ENCODE assay signal across 17 cellular contexts in genomic region chr13:21420706-21421105, GRCh38. TPM values are rescaled to one million over a fixed set of nuclear protein-coding genes. Genes with fewer than 3 reads are reported as not detected.
DNase-seq lines count a peak whose midpoint lies in the region; ATAC-seq and TF ChIP-seq lines count a peak whose summit lies in the region.
"Had no signal": no experiment of that assay in that cellular context is flagged by ENCODE, and none has a peak within 500 bp of the region (broad histone marks: within the 10 kb centered on the region; RNA-seq: fewer than 3 reads in every experiment).

No MANE protein-coding gene starts in this region.

- no peak overlapping the region for H3K4me3 Mint-ChIP-seq in endothelial cell (ENCODE audit: unreplicated experiment)
- H3K4me3 Mint-ChIP-seq: CD4-positive, alpha-beta memory T cell; neural crest cell had no signal

- H3K27ac Mint-ChIP-seq in endothelial cell (ENCODE audit: unreplicated experiment) = no peak overlapping the region

- H3K36me3 Mint-ChIP-seq in endothelial cell (ENCODE audit: low read depth, unreplicated experiment) = no peaks in the 10 kb centered on the region

- peak; percentile 91 for ATAC-seq in SK-N-SH treated with all-trans-retinoic acid at 6 μM for 48 hours
- peak; percentile 56 for ATAC-seq in esophagus mucosa
- no peak for ATAC-seq in left cardiac atrium
- ATAC-seq in HG02870 (IDR thresholded peaks at IDR 0.05; ENCODE audit: unreplicated experiment) = no peak
- ATAC-seq: right lobe of liver, upper lobe of right lung had no signal

- intact Hi-C loops in left cardiac atrium (cut with DNase I) = no loop called here

- DNase-seq in DMS53 (lab: John Stamatoyannopoulos, UW) = peak; percentile 45
- DNase-seq in DMS53 treated with DMSO at 0.1 percent for 48 hours (lab: John Stamatoyannopoulos, UW; ENCODE audit: unreplicated experiment) = no peak
- peak; percentile 67 for DNase-seq in renal cortical epithelial cell (ENCODE audit: low read depth)
- no peak for DNase-seq in left cardiac atrium
- no peak for DNase-seq in endothelial cell (ENCODE audit: low spot score)
- DNase-seq: activated CD8-positive, alpha-beta memory T cell treated with anti-CD3 and anti-CD28 coated beads for 24 hours; activated naive CD4-positive, alpha-beta T cell; CD4-positive, alpha-beta memory T cell; central memory CD4-positive, alpha-beta T cell; NCI-H1048; right lobe of liver; stimulated activated CD4-positive, alpha-beta T cell treated with anti-CD3 and anti-CD28 coated beads, Interleukin-2, amount 100 ng/mL, for 48 hours; upper lobe of right lung had no signal

- no peak for TF ChIP-seq CTCF in endothelial cell (IDR thresholded peaks at IDR 0.05; ENCODE audit: unreplicated experiment)

- H3K9me3 Mint-ChIP-seq in endothelial cell (ENCODE audit: unreplicated experiment) = no peaks in the 10 kb centered on the region
- H3K9me3 Mint-ChIP-seq: CD4-positive, alpha-beta memory T cell; neural crest cell had no signal

- no peaks in the 10 kb centered on the region for H3K27me3 Mint-ChIP-seq in endothelial cell (ENCODE audit: unreplicated experiment)
- H3K27me3 Mint-ChIP-seq: CD4-positive, alpha-beta memory T cell had no signal

- H3K4me1 Mint-ChIP-seq in endothelial cell (ENCODE audit: unreplicated experiment) = peaks cover 16% of the 10 kb centered on the region
- H3K4me1 Mint-ChIP-seq: neural crest cell had no signal

TF ChIP-seq in SK-N-SH treated with all-trans-retinoic acid at 6 μM for 48 hours, 23 proteins besides CTCF, POLR2A, EP300 and RAD21:
- TF ChIP-seq TOX (CRISPR knock-in tag; IDR thresholded peaks at IDR 0.05; ENCODE audit: borderline replicate concordance) = no peak
- TF ChIP-seq CSDC2 (CRISPR knock-in tag; IDR thresholded peaks at IDR 0.05) = no peak
- TF ChIP-seq ZC3H10 (CRISPR knock-in tag; IDR thresholded peaks at IDR 0.05) = no peak
- TF ChIP-seq ZNF70 (CRISPR knock-in tag; IDR thresholded peaks at IDR 0.05) = no peak
- no peak for TF ChIP-seq ISL1 (CRISPR knock-in tag; IDR thresholded peaks at IDR 0.05)
- no peak for TF ChIP-seq TCF4 (CRISPR knock-in tag; IDR thresholded peaks at IDR 0.05; ENCODE audit: borderline replicate concordance)
- TF ChIP-seq ZNF565 (CRISPR knock-in tag; conservative IDR thresholded peaks at IDR 0.05; ENCODE audit: low read depth) = no peak
- TF ChIP-seq ZFP30 (CRISPR knock-in tag; IDR thresholded peaks at IDR 0.05) = no peak
- no peak for TF ChIP-seq GLIS3 (CRISPR knock-in tag; IDR thresholded peaks at IDR 0.05)
- TF ChIP-seq ZNF8 (CRISPR knock-in tag; IDR thresholded peaks at IDR 0.05) = no peak
- TF ChIP-seq ARNTL (CRISPR knock-in tag; IDR thresholded peaks at IDR 0.05; ENCODE audit: borderline replicate concordance, low read depth) = no peak
- TF ChIP-seq, protein P1, sequence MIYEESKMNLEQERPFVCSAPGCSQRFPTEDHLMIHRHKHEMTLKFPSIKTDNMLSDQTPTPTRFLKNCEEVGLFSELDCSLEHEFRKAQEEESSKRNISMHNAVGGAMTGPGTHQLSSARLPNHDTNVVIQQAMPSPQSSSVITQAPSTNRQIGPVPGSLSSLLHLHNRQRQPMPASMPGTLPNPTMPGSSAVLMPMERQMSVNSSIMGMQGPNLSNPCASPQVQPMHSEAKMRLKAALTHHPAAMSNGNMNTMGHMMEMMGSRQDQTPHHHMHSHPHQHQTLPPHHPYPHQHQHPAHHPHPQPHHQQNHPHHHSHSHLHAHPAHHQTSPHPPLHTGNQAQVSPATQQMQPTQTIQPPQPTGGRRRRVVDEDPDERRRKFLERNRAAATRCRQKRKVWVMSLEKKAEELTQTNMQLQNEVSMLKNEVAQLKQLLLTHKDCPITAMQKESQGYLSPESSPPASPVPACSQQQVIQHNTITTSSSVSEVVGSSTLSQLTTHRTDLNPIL (CRISPR knock-in tag; IDR thresholded peaks at IDR 0.05; ENCODE audit: low read depth) = no peak
- no peak for TF ChIP-seq TSHZ2 (CRISPR knock-in tag; IDR thresholded peaks at IDR 0.05)
- TF ChIP-seq BACH2 (CRISPR knock-in tag; IDR thresholded peaks at IDR 0.05; ENCODE audit: borderline replicate concordance) = no peak
- TF ChIP-seq, protein P2, sequence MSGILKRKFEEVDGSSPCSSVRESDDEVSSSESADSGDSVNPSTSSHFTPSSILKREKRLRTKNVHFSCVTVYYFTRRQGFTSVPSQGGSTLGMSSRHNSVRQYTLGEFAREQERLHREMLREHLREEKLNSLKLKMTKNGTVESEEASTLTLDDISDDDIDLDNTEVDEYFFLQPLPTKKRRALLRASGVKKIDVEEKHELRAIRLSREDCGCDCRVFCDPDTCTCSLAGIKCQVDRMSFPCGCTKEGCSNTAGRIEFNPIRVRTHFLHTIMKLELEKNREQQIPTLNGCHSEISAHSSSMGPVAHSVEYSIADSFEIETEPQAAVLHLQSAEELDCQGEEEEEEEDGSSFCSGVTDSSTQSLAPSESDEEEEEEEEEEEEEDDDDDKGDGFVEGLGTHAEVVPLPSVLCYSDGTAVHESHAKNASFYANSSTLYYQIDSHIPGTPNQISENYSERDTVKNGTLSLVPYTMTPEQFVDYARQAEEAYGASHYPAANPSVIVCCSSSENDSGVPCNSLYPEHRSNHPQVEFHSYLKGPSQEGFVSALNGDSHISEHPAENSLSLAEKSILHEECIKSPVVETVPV (CRISPR knock-in tag; IDR thresholded peaks at IDR 0.05) = no peak
- no peak for TF ChIP-seq ZFP3 (CRISPR knock-in tag; IDR thresholded peaks at IDR 0.05)
- TF ChIP-seq, protein P3, sequence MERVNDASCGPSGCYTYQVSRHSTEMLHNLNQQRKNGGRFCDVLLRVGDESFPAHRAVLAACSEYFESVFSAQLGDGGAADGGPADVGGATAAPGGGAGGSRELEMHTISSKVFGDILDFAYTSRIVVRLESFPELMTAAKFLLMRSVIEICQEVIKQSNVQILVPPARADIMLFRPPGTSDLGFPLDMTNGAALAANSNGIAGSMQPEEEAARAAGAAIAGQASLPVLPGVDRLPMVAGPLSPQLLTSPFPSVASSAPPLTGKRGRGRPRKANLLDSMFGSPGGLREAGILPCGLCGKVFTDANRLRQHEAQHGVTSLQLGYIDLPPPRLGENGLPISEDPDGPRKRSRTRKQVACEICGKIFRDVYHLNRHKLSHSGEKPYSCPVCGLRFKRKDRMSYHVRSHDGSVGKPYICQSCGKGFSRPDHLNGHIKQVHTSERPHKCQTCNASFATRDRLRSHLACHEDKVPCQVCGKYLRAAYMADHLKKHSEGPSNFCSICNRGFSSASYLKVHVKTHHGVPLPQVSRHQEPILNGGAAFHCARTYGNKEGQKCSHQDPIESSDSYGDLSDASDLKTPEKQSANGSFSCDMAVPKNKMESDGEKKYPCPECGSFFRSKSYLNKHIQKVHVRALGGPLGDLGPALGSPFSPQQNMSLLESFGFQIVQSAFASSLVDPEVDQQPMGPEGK (CRISPR knock-in tag; IDR thresholded peaks at IDR 0.05; ENCODE audit: borderline replicate concordance) = no peak
- TF ChIP-seq PPARA (CRISPR knock-in tag; IDR thresholded peaks at IDR 0.05; ENCODE audit: borderline replicate concordance) = no peak
- no peak for TF ChIP-seq ESRRG (CRISPR knock-in tag; IDR thresholded peaks at IDR 0.05)
- TF ChIP-seq POU6F1 (CRISPR knock-in tag; IDR thresholded peaks at IDR 0.05; ENCODE audit: borderline replicate concordance, low read depth) = no peak

RNA-seq across cellular contexts. Expression of gene ZDHHC20, which starts 38.4 kb away (rescaled TPM):
- total RNA-seq in esophagus mucosa (61.0 TPM), renal cortical epithelial cell (87.5 and 140 TPM in 2 replicates), left cardiac atrium (10 to 100 TPM; 21.7 to 24.2 TPM), endothelial cell (ENCODE audit: unreplicated experiment) (72.5 TPM)

Comparison
In these comparisons a context has a peak if more than half of its experiments do, and no peak if none do; other contexts are left out.
1. DNase-seq: peak in DMS53 (single experiment) and renal cortical epithelial cell (single experiment); none in DMS53 treated with DMSO at 0.1 percent for 48 hours (single experiment), left cardiac atrium (single experiment) and endothelial cell (single experiment).
2. ATAC-seq: peak in SK-N-SH treated with all-trans-retinoic acid at 6 μM for 48 hours (single experiment) and esophagus mucosa (single experiment); none in left cardiac atrium (0 of 2) and HG02870 (single experiment).